ENCODE assay signal across 22 cellular contexts in genomic region chr1:19825298-19825697, GRCh38. TPM values are rescaled to one million over a fixed set of nuclear protein-coding genes. Genes with fewer than 3 reads are reported as not detected.
DNase-seq lines count a peak whose midpoint lies in the region; ATAC-seq and TF ChIP-seq lines count a peak whose summit lies in the region.
"Had no signal": no experiment of that assay in that cellular context is flagged by ENCODE, and none has a peak within 500 bp of the region (broad histone marks: within the 10 kb centered on the region; RNA-seq: fewer than 3 reads in every experiment).

No MANE protein-coding gene starts in this region.

- H3K27ac ChIP-seq in cardiac muscle cell (no peak overlapping the region), right cardiac atrium (ENCODE audit: low read length) (no peak overlapping the region)
- H3K27ac ChIP-seq: PC-9, SJSA1, vagina had no signal

- no peak for TF ChIP-seq CTCF in cardiac muscle cell (IDR thresholded peaks at IDR 0.05; ENCODE audit: low read depth, low read length)

- ATAC-seq in right cardiac atrium, result no peak
- peak; percentile 96 for ATAC-seq in left lobe of liver
- no peak for ATAC-seq in HG03520 (IDR thresholded peaks at IDR 0.05; ENCODE audit: unreplicated experiment)
- ATAC-seq: left cardiac atrium had no signal

- H3K9me3 ChIP-seq in cardiac muscle cell (ENCODE audit: low read depth), result no peaks in the 10 kb centered on the region
- no peaks in the 10 kb centered on the region for H3K9me3 ChIP-seq in right cardiac atrium (ENCODE audit: control insufficient read depth, low read length)
- H3K9me3 ChIP-seq: vagina had no signal

- intact Hi-C loops in right cardiac atrium (cut with DNase I), result no loop called here

- 28% methylated on average over 6 of the region's 6 CpGs for WGBS in right cardiac atrium

- H3K4me3 ChIP-seq in cardiac muscle cell, result no peak overlapping the region
- H3K4me3 ChIP-seq in right cardiac atrium (ENCODE audit: low read length), result no peak overlapping the region
- H3K4me3 ChIP-seq: PC-9, SJSA1, vagina had no signal

- no peaks in the 10 kb centered on the region for H3K36me3 ChIP-seq in cardiac muscle cell
- H3K36me3 ChIP-seq: SJSA1, vagina had no signal

- H3K4me1 ChIP-seq in cardiac muscle cell (ENCODE audit: low read depth) (no peaks in the 10 kb centered on the region), right cardiac atrium (ENCODE audit: control insufficient read depth, insufficient read depth, low read length) (no peaks in the 10 kb centered on the region)
- H3K4me1 ChIP-seq: SJSA1, vagina had no signal

- H3K27me3 ChIP-seq in cardiac muscle cell (no peaks in the 10 kb centered on the region), right cardiac atrium (ENCODE audit: control insufficient read depth, insufficient read depth) (no peaks in the 10 kb centered on the region)
- H3K27me3 ChIP-seq: SJSA1, vagina had no signal

- peak; percentile 9 to 59 for DNase-seq in cardiac muscle cell (ENCODE audit: low read depth in 1 of 2, low spot score in 1 of 2)
- no peak for DNase-seq in right cardiac atrium
- DNase-seq in cerebellar cortex (ENCODE audit: low spot score), result peak; percentile 6
- peak; percentile 60 for DNase-seq in left lobe of liver (ENCODE audit: low spot score)
- no peak for DNase-seq in NCI-H1105 treated with DMSO at 0.1 percent for 48 hours (lab: John Stamatoyannopoulos, UW)
- DNase-seq in DMS53 treated with DMSO at 0.1 percent for 48 hours (lab: John Stamatoyannopoulos, UW; ENCODE audit: unreplicated experiment), result no peak
- DNase-seq in COLO829 (ENCODE audit: low spot score), result no peak
- DNase-seq: activated CD4-positive, CD25-positive, alpha-beta regulatory T cell treated with anti-CD3 and anti-CD28 coated beads, Interleukin-2, amount 50 U/mL, for 72 hours; activated naive CD8-positive, alpha-beta T cell treated with anti-CD3 and anti-CD28 coated beads, Interleukin-2, amount 10 ng/mL, durations not matched to agents 7 days and 5 days; DND-41; hypothalamus; left cardiac atrium; NCI-H1092; NCI-H2171 treated with DMSO at 0.1 percent for 48 hours; NCI-H748 treated with DMSO at 0.1 percent for 48 hours; PC-9; T1000 had no signal

RNA-seq across cellular contexts. Expression of gene RNF186, which starts 10.2 kb away (rescaled TPM):
- total RNA-seq in cardiac muscle cell (not detected in 2 replicates), right cardiac atrium (not detected), left lobe of liver (0.60 TPM)
- polyA plus RNA-seq in cardiac muscle cell (not detected in 2 replicates), right cardiac atrium (not detected)
- total RNA-seq: activated naive CD8-positive, alpha-beta T cell treated with anti-CD3 and anti-CD28 coated beads, Interleukin-2, amount 10 ng/mL, durations not matched to agents 7 days and 5 days; endothelial cell of umbilical vein; left cardiac atrium; mesothelial cell of epicardium; PC-9; SJSA1; vagina had no signal
- polyA plus RNA-seq: endothelial cell of umbilical vein had no signal

RNA-seq across cellular contexts. Expression of gene TMCO4, which starts 25.6 kb away (rescaled TPM):
- total RNA-seq in cardiac muscle cell (2.2 and 2.6 TPM in 2 replicates), right cardiac atrium (10 to 100 TPM; 10.4 to 11.5 (median 11.0) TPM), left lobe of liver (9.8 TPM)
- polyA plus RNA-seq in cardiac muscle cell (1.3 and 2.5 TPM in 2 replicates), right cardiac atrium (8.4 TPM)

RNA-seq across cellular contexts. Expression of gene OTUD3, which starts 56.9 kb away (rescaled TPM):
- total RNA-seq in cardiac muscle cell (3.5 and 5.6 TPM in 2 replicates), right cardiac atrium (1 to 10 TPM; 4.1 to 6.2 (median 5.1) TPM), left lobe of liver (1.8 TPM)
- polyA plus RNA-seq in cardiac muscle cell (1.3 and 1.9 TPM in 2 replicates), right cardiac atrium (2.8 TPM)

Comparison
In these comparisons a context has a peak if more than half of its experiments do, and no peak if none do; other contexts are left out.
1. DNase-seq: peak in cardiac muscle cell (2 of 2), cerebellar cortex (single experiment) and left lobe of liver (single experiment); none in right cardiac atrium (0 of 3), NCI-H1105 treated with DMSO at 0.1 percent for 48 hours (single experiment), DMS53 treated with DMSO at 0.1 percent for 48 hours (single experiment) and COLO829 (single experiment).